ENCODE assay signal across 16 cellular contexts in genomic region chr5:119387900-119388618, GRCh38. TPM values are rescaled to one million over a fixed set of nuclear protein-coding genes. Genes with fewer than 3 reads are reported as not detected.
DNase-seq lines count a peak whose midpoint lies in the region; ATAC-seq and TF ChIP-seq lines count a peak whose summit lies in the region.
"Had no signal": no experiment of that assay in that cellular context is flagged by ENCODE, and none has a peak within 500 bp of the region (broad histone marks: within the 10 kb centered on the region; RNA-seq: fewer than 3 reads in every experiment).

No MANE protein-coding gene starts in this region.

- TF ChIP-seq CTCF in VCaP (conservative IDR thresholded peaks at IDR 0.05) = no peak
- TF ChIP-seq CTCF in foreskin keratinocyte (conservative IDR thresholded peaks at IDR 0.05) = no peak

- peak overlapping the region; percentile 0 for H3K4me3 Mint-ChIP-seq in activated T-cell treated with anti-CD3 and anti-CD28 coated beads, Interleukin-2, amount 50 U/mL, for 24 hours
- peak overlapping the region in 1 of 2 donors; percentile 39 for H3K4me3 Mint-ChIP-seq in stimulated activated naive B cell treated with anti-CD40 and anti-IgM and Interleukin-4, amounts not matched to agents 10 μg/mL and 1 μg/mL and 100 μg/mL, for 72 hours

- ATAC-seq in foreskin keratinocyte (peak; percentile 41), HG02759 (IDR thresholded peaks at IDR 0.05; ENCODE audit: unreplicated experiment) (no peak), GM18502 (IDR thresholded peaks at IDR 0.05; ENCODE audit: poor library complexity, unreplicated experiment) (no peak)
- ATAC-seq in stimulated activated naive B cell treated with anti-CD40 and anti-IgM and Interleukin-4, amounts not matched to agents 10 μg/mL and 1 μg/mL and 100 μg/mL, for 72 hours (replicated peaks) = no peak
- ATAC-seq: HCT116, heart right ventricle, left lung had no signal

- no peaks in the 10 kb centered on the region for H3K27me3 Mint-ChIP-seq in activated T-cell treated with anti-CD3 and anti-CD28 coated beads, Interleukin-2, amount 50 U/mL, for 24 hours
- H3K27me3 Mint-ChIP-seq in stimulated activated naive B cell treated with anti-CD40 and anti-IgM and Interleukin-4, amounts not matched to agents 10 μg/mL and 1 μg/mL and 100 μg/mL, for 72 hours = no peaks in the 10 kb centered on the region

- H3K36me3 Mint-ChIP-seq in activated T-cell treated with anti-CD3 and anti-CD28 coated beads, Interleukin-2, amount 50 U/mL, for 24 hours (ENCODE audit: low read depth) = peaks cover 98% of the 10 kb centered on the region
- H3K36me3 Mint-ChIP-seq in stimulated activated naive B cell treated with anti-CD40 and anti-IgM and Interleukin-4, amounts not matched to agents 10 μg/mL and 1 μg/mL and 100 μg/mL, for 72 hours = peaks cover 33 to 59% of the 10 kb centered on the region in 2 donors

- no peak for DNase-seq in activated T-cell treated with anti-CD3 and anti-CD28 coated beads, Interleukin-2, amount 50 U/mL, for 24 hours
- DNase-seq in activated T-cell treated with anti-CD3 and anti-CD28 coated beads, Interleukin-2, amount 50 U/mL, for 1 hour = no peak
- DNase-seq in foreskin keratinocyte = peak in 1 of 2 donors; percentile 60
- DNase-seq in stimulated activated naive B cell treated with anti-CD40 and anti-IgM and Interleukin-4, amounts not matched to agents 10 μg/mL and 1 μg/mL and 100 μg/mL, for 72 hours = no peak
- no peak for DNase-seq in COLO829 (ENCODE audit: low spot score)
- DNase-seq: brain microvascular endothelial cell, DMS79 treated with DMSO at 0.1 percent for 48 hours, heart right ventricle, left lung, nucleus accumbens, Peyer's patch, T-helper 9 cell had no signal

- H3K27ac ChIP-seq in VCaP = peak overlapping the region; percentile 60
- peak overlapping the region; percentile 25 for H3K27ac ChIP-seq in foreskin keratinocyte
- H3K27ac ChIP-seq: brain microvascular endothelial cell had no signal

- no peaks in the 10 kb centered on the region for H3K9me3 Mint-ChIP-seq in activated T-cell treated with anti-CD3 and anti-CD28 coated beads, Interleukin-2, amount 50 U/mL, for 24 hours
- no peaks in the 10 kb centered on the region for H3K9me3 Mint-ChIP-seq in stimulated activated naive B cell treated with anti-CD40 and anti-IgM and Interleukin-4, amounts not matched to agents 10 μg/mL and 1 μg/mL and 100 μg/mL, for 72 hours

- H3K27me3 ChIP-seq in foreskin keratinocyte = no peaks in the 10 kb centered on the region
- H3K27me3 ChIP-seq: brain microvascular endothelial cell, heart right ventricle, left lung, Peyer's patch had no signal

- H3K4me1 Mint-ChIP-seq in activated T-cell treated with anti-CD3 and anti-CD28 coated beads, Interleukin-2, amount 50 U/mL, for 24 hours (ENCODE audit: low read depth) = peaks cover 97% of the 10 kb centered on the region
- peaks cover 58 to 96% of the 10 kb centered on the region in 2 donors for H3K4me1 Mint-ChIP-seq in stimulated activated naive B cell treated with anti-CD40 and anti-IgM and Interleukin-4, amounts not matched to agents 10 μg/mL and 1 μg/mL and 100 μg/mL, for 72 hours

- H3K27ac Mint-ChIP-seq in activated T-cell treated with anti-CD3 and anti-CD28 coated beads, Interleukin-2, amount 50 U/mL, for 24 hours = peak overlapping the region; percentile 90
- H3K27ac Mint-ChIP-seq in stimulated activated naive B cell treated with anti-CD40 and anti-IgM and Interleukin-4, amounts not matched to agents 10 μg/mL and 1 μg/mL and 100 μg/mL, for 72 hours = peak overlapping the region; percentile 69

- peaks cover 13% of the 10 kb centered on the region for H3K4me1 ChIP-seq in foreskin keratinocyte

RNA-seq across cellular contexts. Expression of gene TNFAIP8, which starts 32.2 kb away (rescaled TPM):
- total RNA-seq in foreskin keratinocyte = 17.1 and 19.4 TPM in 2 replicates
- polyA plus RNA-seq in foreskin keratinocyte = 7.6 and 8.2 TPM in 2 replicates
